Comparison of ENCODE assay signal across 1 cellular context in the genomic region with DNA sequence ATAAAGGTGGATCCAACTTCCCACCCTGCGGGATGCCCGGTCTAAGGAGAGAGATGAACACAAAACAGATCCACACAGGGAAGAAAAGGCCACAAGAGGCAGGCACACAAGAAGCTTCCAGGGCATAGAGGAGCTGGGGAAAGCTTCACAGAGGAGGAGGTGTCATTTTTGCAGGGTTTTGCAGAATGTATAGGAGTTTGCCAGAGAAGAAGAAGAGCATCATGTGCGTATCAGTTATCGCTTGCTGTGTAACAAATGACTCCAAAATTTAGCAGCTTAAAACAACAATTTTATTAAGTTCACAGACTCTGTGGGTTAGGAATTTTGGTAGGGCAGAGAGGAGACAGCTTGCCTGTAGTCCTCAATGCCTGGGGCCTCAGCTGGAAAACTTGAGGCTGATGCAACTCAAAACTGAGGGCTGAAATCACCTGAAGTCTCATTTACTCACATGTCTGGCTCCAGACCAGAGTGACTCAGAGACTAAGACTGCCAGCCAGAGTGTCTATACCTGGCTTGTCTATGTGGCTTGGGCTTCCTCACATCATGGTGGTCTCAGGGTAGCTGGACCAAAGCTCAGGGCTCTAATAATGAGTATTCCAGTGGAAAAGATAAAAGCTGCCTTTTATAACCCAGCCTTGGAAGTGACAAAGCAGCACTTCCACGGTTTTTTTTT.
TF ChIP-seq lines count a peak whose summit lies in the region.

No MANE protein-coding gene starts in this region.

TF ChIP-seq in K562, 482 proteins besides CTCF, POLR2A, EP300 and RAD21 (continued from another document):
- TF ChIP-seq ZNF75A (CRISPR knock-in tag; IDR thresholded peaks at IDR 0.05): no peak
- TF ChIP-seq RBM14 (IDR thresholded peaks at IDR 0.05; ENCODE audit: borderline replicate concordance, insufficient read depth, low read depth, low read length): no peak
- TF ChIP-seq PPARD (CRISPR knock-in tag; IDR thresholded peaks at IDR 0.05): no peak
- no peak for TF ChIP-seq TAF15 (IDR thresholded peaks at IDR 0.05; ENCODE audit: low read depth, low read length)
- TF ChIP-seq, protein P1, sequence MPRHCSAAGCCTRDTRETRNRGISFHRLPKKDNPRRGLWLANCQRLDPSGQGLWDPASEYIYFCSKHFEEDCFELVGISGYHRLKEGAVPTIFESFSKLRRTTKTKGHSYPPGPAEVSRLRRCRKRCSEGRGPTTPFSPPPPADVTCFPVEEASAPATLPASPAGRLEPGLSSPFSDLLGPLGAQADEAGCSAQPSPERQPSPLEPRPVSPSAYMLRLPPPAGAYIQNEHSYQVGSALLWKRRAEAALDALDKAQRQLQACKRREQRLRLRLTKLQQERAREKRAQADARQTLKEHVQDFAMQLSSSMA (CRISPR knock-in tag; IDR thresholded peaks at IDR 0.05): no peak
- no peak for TF ChIP-seq TRIM28 (IDR thresholded peaks at IDR 0.05)
- TF ChIP-seq ZNF431 (CRISPR knock-in tag; IDR thresholded peaks at IDR 0.05): no peak
- no peak for TF ChIP-seq SMAD3 (CRISPR knock-in tag; conservative IDR thresholded peaks at IDR 0.05)
- TF ChIP-seq HDAC2 (IDR thresholded peaks at IDR 0.05): no peak
- no peak for TF ChIP-seq CBFA2T2 (conservative IDR thresholded peaks at IDR 0.05)
- TF ChIP-seq, protein P2, sequence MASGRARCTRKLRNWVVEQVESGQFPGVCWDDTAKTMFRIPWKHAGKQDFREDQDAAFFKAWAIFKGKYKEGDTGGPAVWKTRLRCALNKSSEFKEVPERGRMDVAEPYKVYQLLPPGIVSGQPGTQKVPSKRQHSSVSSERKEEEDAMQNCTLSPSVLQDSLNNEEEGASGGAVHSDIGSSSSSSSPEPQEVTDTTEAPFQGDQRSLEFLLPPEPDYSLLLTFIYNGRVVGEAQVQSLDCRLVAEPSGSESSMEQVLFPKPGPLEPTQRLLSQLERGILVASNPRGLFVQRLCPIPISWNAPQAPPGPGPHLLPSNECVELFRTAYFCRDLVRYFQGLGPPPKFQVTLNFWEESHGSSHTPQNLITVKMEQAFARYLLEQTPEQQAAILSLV (tag; IDR thresholded peaks at IDR 0.05): no peak
- TF ChIP-seq, protein P3, sequence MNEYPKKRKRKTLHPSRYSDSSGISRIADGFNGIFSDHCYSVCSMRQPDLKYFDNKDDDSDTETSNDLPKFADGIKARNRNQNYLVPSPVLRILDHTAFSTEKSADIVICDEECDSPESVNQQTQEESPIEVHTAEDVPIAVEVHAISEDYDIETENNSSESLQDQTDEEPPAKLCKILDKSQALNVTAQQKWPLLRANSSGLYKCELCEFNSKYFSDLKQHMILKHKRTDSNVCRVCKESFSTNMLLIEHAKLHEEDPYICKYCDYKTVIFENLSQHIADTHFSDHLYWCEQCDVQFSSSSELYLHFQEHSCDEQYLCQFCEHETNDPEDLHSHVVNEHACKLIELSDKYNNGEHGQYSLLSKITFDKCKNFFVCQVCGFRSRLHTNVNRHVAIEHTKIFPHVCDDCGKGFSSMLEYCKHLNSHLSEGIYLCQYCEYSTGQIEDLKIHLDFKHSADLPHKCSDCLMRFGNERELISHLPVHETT (CRISPR knock-in tag; conservative IDR thresholded peaks at IDR 0.05 in 1 of 2, IDR thresholded peaks at IDR 0.05 in 1 of 2): no peak
- peak; percentile 57; the same call in 1 of the 2 replicates for TF ChIP-seq SMAD4 (CRISPR knock-in tag; conservative IDR thresholded peaks at IDR 0.05)
- TF ChIP-seq ZNF174 (CRISPR knock-in tag; IDR thresholded peaks at IDR 0.05): no peak
- TF ChIP-seq KAT2B (IDR thresholded peaks at IDR 0.05; ENCODE audit: low read depth, low read length): no peak
- no peak for TF ChIP-seq CREBBP (IDR thresholded peaks at IDR 0.05; ENCODE audit: low read depth, low read length)
- TF ChIP-seq PHTF2 (CRISPR knock-in tag; IDR thresholded peaks at IDR 0.05): no peak
- no peak for TF ChIP-seq CBX8 (IDR thresholded peaks at IDR 0.05; ENCODE audit: borderline replicate concordance, extremely low read depth, low read depth, low read length, poor library complexity, severe bottlenecking)
- TF ChIP-seq SUPT5H (IDR thresholded peaks at IDR 0.05): no peak
- TF ChIP-seq CHD1 (IDR thresholded peaks at IDR 0.05; ENCODE audit: low read length): no peak
- TF ChIP-seq, protein P4, sequence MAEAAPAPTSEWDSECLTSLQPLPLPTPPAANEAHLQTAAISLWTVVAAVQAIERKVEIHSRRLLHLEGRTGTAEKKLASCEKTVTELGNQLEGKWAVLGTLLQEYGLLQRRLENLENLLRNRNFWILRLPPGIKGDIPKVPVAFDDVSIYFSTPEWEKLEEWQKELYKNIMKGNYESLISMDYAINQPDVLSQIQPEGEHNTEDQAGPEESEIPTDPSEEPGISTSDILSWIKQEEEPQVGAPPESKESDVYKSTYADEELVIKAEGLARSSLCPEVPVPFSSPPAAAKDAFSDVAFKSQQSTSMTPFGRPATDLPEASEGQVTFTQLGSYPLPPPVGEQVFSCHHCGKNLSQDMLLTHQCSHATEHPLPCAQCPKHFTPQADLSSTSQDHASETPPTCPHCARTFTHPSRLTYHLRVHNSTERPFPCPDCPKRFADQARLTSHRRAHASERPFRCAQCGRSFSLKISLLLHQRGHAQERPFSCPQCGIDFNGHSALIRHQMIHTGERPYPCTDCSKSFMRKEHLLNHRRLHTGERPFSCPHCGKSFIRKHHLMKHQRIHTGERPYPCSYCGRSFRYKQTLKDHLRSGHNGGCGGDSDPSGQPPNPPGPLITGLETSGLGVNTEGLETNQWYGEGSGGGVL (CRISPR knock-in tag; IDR thresholded peaks at IDR 0.05): no peak
- no peak for TF ChIP-seq ZNF165 (CRISPR knock-in tag; IDR thresholded peaks at IDR 0.05; ENCODE audit: borderline replicate concordance)
- TF ChIP-seq RB1 (IDR thresholded peaks at IDR 0.05; ENCODE audit: low read depth): no peak
- TF ChIP-seq JUND (IDR thresholded peaks at IDR 0.05; ENCODE audit: borderline replicate concordance, low read depth, low read length): peak; percentile 54; the same call in 1 of the 2 replicates
- TF ChIP-seq JUND (tag; IDR thresholded peaks at IDR 0.05; ENCODE audit: borderline replicate concordance, low read depth, low read length): no peak
- peak; percentile 20 for TF ChIP-seq RBM25 (IDR thresholded peaks at IDR 0.05; ENCODE audit: low read depth, low read length, severe bottlenecking)
- TF ChIP-seq, protein P5, sequence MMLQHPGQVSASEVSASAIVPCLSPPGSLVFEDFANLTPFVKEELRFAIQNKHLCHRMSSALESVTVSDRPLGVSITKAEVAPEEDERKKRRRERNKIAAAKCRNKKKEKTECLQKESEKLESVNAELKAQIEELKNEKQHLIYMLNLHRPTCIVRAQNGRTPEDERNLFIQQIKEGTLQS (IDR thresholded peaks at IDR 0.05): peak; percentile 53; the same call in 1 of the 2 replicates
- TF ChIP-seq, protein P5 (CRISPR knock-in tag; conservative IDR thresholded peaks at IDR 0.05): no peak
- no peak for TF ChIP-seq RBM17 (IDR thresholded peaks at IDR 0.05; ENCODE audit: borderline replicate concordance, low read depth, low read length)
- no peak for TF ChIP-seq SAFB2 (IDR thresholded peaks at IDR 0.05; ENCODE audit: borderline replicate concordance, low read depth, low read length, severe bottlenecking)
- TF ChIP-seq TRIM24 (IDR thresholded peaks at IDR 0.05): peak; percentile 48 to 83; a peak in 2 of 4 replicates
- TF ChIP-seq BRF1 (IDR thresholded peaks at IDR 0.05; ENCODE audit: borderline replicate concordance, extremely low read depth, insufficient read length): no peak
- TF ChIP-seq, protein P6, sequence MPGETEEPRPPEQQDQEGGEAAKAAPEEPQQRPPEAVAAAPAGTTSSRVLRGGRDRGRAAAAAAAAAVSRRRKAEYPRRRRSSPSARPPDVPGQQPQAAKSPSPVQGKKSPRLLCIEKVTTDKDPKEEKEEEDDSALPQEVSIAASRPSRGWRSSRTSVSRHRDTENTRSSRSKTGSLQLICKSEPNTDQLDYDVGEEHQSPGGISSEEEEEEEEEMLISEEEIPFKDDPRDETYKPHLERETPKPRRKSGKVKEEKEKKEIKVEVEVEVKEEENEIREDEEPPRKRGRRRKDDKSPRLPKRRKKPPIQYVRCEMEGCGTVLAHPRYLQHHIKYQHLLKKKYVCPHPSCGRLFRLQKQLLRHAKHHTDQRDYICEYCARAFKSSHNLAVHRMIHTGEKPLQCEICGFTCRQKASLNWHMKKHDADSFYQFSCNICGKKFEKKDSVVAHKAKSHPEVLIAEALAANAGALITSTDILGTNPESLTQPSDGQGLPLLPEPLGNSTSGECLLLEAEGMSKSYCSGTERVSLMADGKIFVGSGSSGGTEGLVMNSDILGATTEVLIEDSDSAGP (CRISPR knock-in tag; IDR thresholded peaks at IDR 0.05): no peak
- no peak for TF ChIP-seq SMAD1 (IDR thresholded peaks at IDR 0.05; ENCODE audit: low read depth, low read length, partially characterized antibody)
- TF ChIP-seq CEBPG (CRISPR knock-in tag; IDR thresholded peaks at IDR 0.05): peak; percentile 57; the same call in 1 of the 2 replicates
- TF ChIP-seq CEBPG (tag; conservative IDR thresholded peaks at IDR 0.05 in 1 of 2, IDR thresholded peaks at IDR 0.05 in 1 of 2): peak in 1 of 2 experiments; percentile 84; a peak in 2 of 4 replicates
- TF ChIP-seq, protein P7, sequence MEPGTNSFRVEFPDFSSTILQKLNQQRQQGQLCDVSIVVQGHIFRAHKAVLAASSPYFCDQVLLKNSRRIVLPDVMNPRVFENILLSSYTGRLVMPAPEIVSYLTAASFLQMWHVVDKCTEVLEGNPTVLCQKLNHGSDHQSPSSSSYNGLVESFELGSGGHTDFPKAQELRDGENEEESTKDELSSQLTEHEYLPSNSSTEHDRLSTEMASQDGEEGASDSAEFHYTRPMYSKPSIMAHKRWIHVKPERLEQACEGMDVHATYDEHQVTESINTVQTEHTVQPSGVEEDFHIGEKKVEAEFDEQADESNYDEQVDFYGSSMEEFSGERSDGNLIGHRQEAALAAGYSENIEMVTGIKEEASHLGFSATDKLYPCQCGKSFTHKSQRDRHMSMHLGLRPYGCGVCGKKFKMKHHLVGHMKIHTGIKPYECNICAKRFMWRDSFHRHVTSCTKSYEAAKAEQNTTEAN (CRISPR knock-in tag; IDR thresholded peaks at IDR 0.05): no peak
